8 cellular contexts compared by ENCODE assay signal in genomic region chr14:105490318-105490571, GRCh38. TPM values are rescaled to one million over a fixed set of nuclear protein-coding genes. Genes with fewer than 3 reads are reported as not detected.
DNase-seq lines count a peak whose midpoint lies in the region; ATAC-seq and TF ChIP-seq lines count a peak whose summit lies in the region.

No MANE protein-coding gene starts in this region.

- H3K27me3 ChIP-seq in muscle layer of colon (ENCODE audit: control insufficient read depth in 1 of 2, insufficient read depth in 2 of 2, low read length in 2 of 2): peaks cover 0 to 25% of the 10 kb centered on the region in 2 donors

- H3K9me3 Mint-ChIP-seq in chondrocyte (ENCODE audit: low read depth): no peaks in the 10 kb centered on the region

- peak overlapping the region; percentile 88 for H3K27ac Mint-ChIP-seq in chondrocyte (ENCODE audit: unreplicated experiment)

- H3K27me3 Mint-ChIP-seq in chondrocyte (ENCODE audit: low read depth): no peaks in the 10 kb centered on the region

- H3K4me3 Mint-ChIP-seq in chondrocyte (ENCODE audit: unreplicated experiment): peak overlapping the region; percentile 69

- peaks cover 21% of the 10 kb centered on the region for H3K4me1 Mint-ChIP-seq in chondrocyte (ENCODE audit: low read depth)

- no peaks in the 10 kb centered on the region for H3K36me3 Mint-ChIP-seq in chondrocyte (ENCODE audit: low read depth)

- peak overlapping the region; percentile 82 for H3K27ac ChIP-seq in muscle layer of colon (ENCODE audit: low read depth, low read length)

- no peak overlapping the region for H3K9ac ChIP-seq in muscle layer of colon (ENCODE audit: low read length)

- H3K4me1 ChIP-seq in muscle layer of colon (ENCODE audit: insufficient read depth, low read length): peaks cover 19% of the 10 kb centered on the region

- H3K9me3 ChIP-seq in muscle layer of colon (ENCODE audit: low read length): no peaks in the 10 kb centered on the region

- no peaks in the 10 kb centered on the region for H3K36me3 ChIP-seq in muscle layer of colon (ENCODE audit: insufficient read depth, low read length)

- peak overlapping the region; percentile 49 to 61 for H3K4me3 ChIP-seq in muscle layer of colon (ENCODE audit: low read depth in 1 of 2, low read length in 2 of 2)

- ATAC-seq in HG03565 (IDR thresholded peaks at IDR 0.05; ENCODE audit: unreplicated experiment) (peak; percentile 1), GM18517 (IDR thresholded peaks at IDR 0.05; ENCODE audit: unreplicated experiment) (no peak)

- DNase-seq in DMS79 treated with DMSO at 0.1 percent for 48 hours (lab: John Stamatoyannopoulos, UW) (peak; percentile 80), DMS79 (lab: John Stamatoyannopoulos, UW) (no peak), chondrocyte (ENCODE audit: low spot score) (no peak), RPMI8226 (no peak)
- no peak for DNase-seq in activated CD4-positive, CD25-positive, alpha-beta regulatory T cell treated with anti-CD3 and anti-CD28 coated beads, Interleukin-2, amount 50 U/mL, for 72 hours

- no peak for TF ChIP-seq CTCF in chondrocyte (IDR thresholded peaks at IDR 0.05)

RNA-seq across cellular contexts. Expression of gene TEDC1, which starts 0.8 kb away (rescaled TPM):
- total RNA-seq in chondrocyte: 12.9 to 15.5 TPM (median 14.3 TPM) in 3 replicates

RNA-seq across cellular contexts. Expression of gene CRIP1, which starts 3.6 kb away (rescaled TPM):
- 38.7 to 181 TPM (median 174 TPM) in 3 replicates for total RNA-seq in chondrocyte

RNA-seq across cellular contexts. Expression of gene CRIP2, which starts 15.6 kb away (rescaled TPM):
- 166 to 264 TPM (median 247 TPM) in 3 replicates for total RNA-seq in chondrocyte

RNA-seq across cellular contexts. Expression of gene TMEM121, which starts 36.1 kb away (rescaled TPM):
- total RNA-seq in chondrocyte: 4.4 to 8.9 TPM (median 6.0 TPM) in 3 replicates
